17 cellular contexts compared by ENCODE assay signal in genomic region chr12:93287152-93287551, GRCh38.
DNase-seq lines count a peak whose midpoint lies in the region; FAIRE-seq and TF ChIP-seq lines count a peak whose summit lies in the region.
"Had no signal": no experiment of that assay in that cellular context is flagged by ENCODE, and none has a peak within 500 bp of the region (broad histone marks: within the 10 kb centered on the region; RNA-seq: fewer than 3 reads in every experiment).

No MANE protein-coding gene starts in this region.

- H2AFZ ChIP-seq in astrocyte (ENCODE audit: low read depth, low read length): no peak overlapping the region

- DNase-seq in H54 (ENCODE audit: insufficient read length, low spot score) (no peak), astrocyte (ENCODE audit: low read depth) (peak; percentile 9), islet precursor cell (peak; percentile 44), COLO668 (lab: John Stamatoyannopoulos, UW; ENCODE audit: unreplicated experiment) (no peak), DMS 273 treated with DMSO at 0.1 percent for 48 hours (lab: John Stamatoyannopoulos, UW) (no peak), iPS-NIHi7 (ENCODE audit: extremely low spot score) (no peak)
- DNase-seq in activated CD4-positive, alpha-beta T cell treated with anti-CD3 and anti-CD28 coated beads for 48 hours: no peak
- DNase-seq: Calu3; CD4-positive, CD25-positive, alpha-beta regulatory T cell; DND-41; Kasumi-1; NCI-H1436 treated with DMSO at 0.1 percent for 48 hours; NCI-H2081; NCI-H510A; NCI-H82 had no signal

- H3K27ac Mint-ChIP-seq in astrocyte (ENCODE audit: unreplicated experiment): no peak overlapping the region
- H3K27ac Mint-ChIP-seq: B cell; CD4-positive, CD25-positive, alpha-beta regulatory T cell had no signal

- peak; percentile 68 for FAIRE-seq in H54 (lab: Jason Lieb, UNC)
- FAIRE-seq in astrocyte (lab: Jason Lieb, UNC): no peak
- FAIRE-seq: GM19239 had no signal

- no peaks in the 10 kb centered on the region for H3K27me3 Mint-ChIP-seq in astrocyte (ENCODE audit: low read depth, unreplicated experiment)
- H3K27me3 Mint-ChIP-seq: B cell; CD4-positive, CD25-positive, alpha-beta regulatory T cell had no signal

- TF ChIP-seq CTCF in astrocyte (IDR thresholded peaks at IDR 0.05; ENCODE audit: insufficient read depth, low read depth, low read length): no peak

- no peaks in the 10 kb centered on the region for H3K27me3 ChIP-seq in astrocyte (ENCODE audit: insufficient read depth, low read length)

- H3K36me3 Mint-ChIP-seq in astrocyte (ENCODE audit: low read depth, unreplicated experiment): no peaks in the 10 kb centered on the region
- H3K36me3 Mint-ChIP-seq: CD4-positive, CD25-positive, alpha-beta regulatory T cell had no signal

- H3K4me3 ChIP-seq in astrocyte (ENCODE audit: insufficient read depth, low read depth, low read length): no peak overlapping the region

- H4K20me1 ChIP-seq in astrocyte (ENCODE audit: insufficient read depth, low read length): no peaks in the 10 kb centered on the region

- no peak for TF ChIP-seq POLR2A in H54 (IDR thresholded peaks at IDR 0.05; ENCODE audit: low read depth, low read length)

- no peak overlapping the region for H3K27ac ChIP-seq in astrocyte (ENCODE audit: low read depth, low read length)

- H3K79me2 ChIP-seq in astrocyte (ENCODE audit: insufficient read depth, low read length): no peaks in the 10 kb centered on the region

- H3K4me1 Mint-ChIP-seq in astrocyte (ENCODE audit: low read depth, unreplicated experiment): peaks cover 2% of the 10 kb centered on the region
- H3K4me1 Mint-ChIP-seq: B cell had no signal

- no peaks in the 10 kb centered on the region for H3K4me1 ChIP-seq in astrocyte (ENCODE audit: insufficient read depth, low read length)

- no peak overlapping the region for H3K4me2 ChIP-seq in astrocyte (ENCODE audit: low read length)

- H3K9ac ChIP-seq in astrocyte (ENCODE audit: low read length): no peak overlapping the region

- no peaks in the 10 kb centered on the region for H3K9me3 ChIP-seq in astrocyte (ENCODE audit: insufficient read depth, low read depth, low read length)

- no peaks in the 10 kb centered on the region for H3K9me3 Mint-ChIP-seq in astrocyte (ENCODE audit: unreplicated experiment)

- no peaks in the 10 kb centered on the region for H3K36me3 ChIP-seq in astrocyte (ENCODE audit: insufficient read depth, low read length)

- no peak overlapping the region for H3K4me3 Mint-ChIP-seq in astrocyte (ENCODE audit: unreplicated experiment)
- H3K4me3 Mint-ChIP-seq: B cell; CD4-positive, CD25-positive, alpha-beta regulatory T cell had no signal

Comparison
In these comparisons a context has a peak if more than half of its experiments do, and no peak if none do; other contexts are left out.
1. DNase-seq: peak in astrocyte (single experiment) and islet precursor cell (single experiment); none in H54 (single experiment), COLO668 (single experiment), DMS 273 treated with DMSO at 0.1 percent for 48 hours (single experiment), iPS-NIHi7 (single experiment) and activated CD4-positive, alpha-beta T cell treated with anti-CD3 and anti-CD28 coated beads for 48 hours (single experiment).